ENCODE assay signal across 8 cellular contexts in genomic region chr11:102367364-102367763, GRCh38. TPM values are rescaled to one million over a fixed set of nuclear protein-coding genes. Genes with fewer than 3 reads are reported as not detected.
DNase-seq lines count a peak whose midpoint lies in the region; ATAC-seq and TF ChIP-seq lines count a peak whose summit lies in the region.

No MANE protein-coding gene starts in this region.

- H3K4me1 Mint-ChIP-seq in nephron: no peaks in the 10 kb centered on the region

- H3K27me3 Mint-ChIP-seq in nephron (ENCODE audit: low read depth): no peaks in the 10 kb centered on the region

- H3K4me3 Mint-ChIP-seq in nephron: no peak overlapping the region

- DNase-seq in NOMO-1 treated with DMSO at 0.1 percent for 48 hours (lab: John Stamatoyannopoulos, UW; ENCODE audit: unreplicated experiment) (peak; percentile 25), NOMO-1 treated with dmso at 0.1 percent for 144 hours (lab: John Stamatoyannopoulos, UW; ENCODE audit: unreplicated experiment) (no peak), LHCN-M2 (ENCODE audit: low read depth) (peak; percentile 21), NCI-H187 treated with DMSO at 0.1 percent for 48 hours (lab: John Stamatoyannopoulos, UW) (no peak), HK-2 (ENCODE audit: unreplicated experiment) (no peak)
- DNase-seq in central memory CD4-positive, alpha-beta T cell: peak; percentile 45

- ATAC-seq in HG03520 (IDR thresholded peaks at IDR 0.05; ENCODE audit: unreplicated experiment): no peak

- H3K36me3 Mint-ChIP-seq in nephron (ENCODE audit: low read depth): peaks cover 65% of the 10 kb centered on the region

- H3K27ac Mint-ChIP-seq in nephron: peak overlapping the region in 1 of 3 experiments; percentile 17

- peaks cover 5% of the 10 kb centered on the region for H3K9me3 Mint-ChIP-seq in nephron

- peak in 2 of 3 experiments; percentile 22 to 43 for TF ChIP-seq CTCF in nephron (IDR thresholded peaks at IDR 0.05; ENCODE audit: unreplicated experiment in 3 of 3)

RNA-seq across cellular contexts. Expression of gene BIRC2, which starts 20.4 kb away (rescaled TPM):
- 65.9 and 77.4 TPM in 2 replicates for total RNA-seq in LHCN-M2 (2014; rRNA removed)
- polyA plus RNA-seq in LHCN-M2 (2012): 39.2 TPM

RNA-seq across cellular contexts. Expression of gene BIRC3, which starts 50.1 kb away (rescaled TPM):
- 0.40 and 0.64 TPM in 2 replicates for total RNA-seq in LHCN-M2 (2014; rRNA removed)
- 0.73 TPM for polyA plus RNA-seq in LHCN-M2 (2012)

Comparison
In these comparisons a context has a peak if more than half of its experiments do, and no peak if none do; other contexts are left out.
1. DNase-seq: peak in NOMO-1 treated with DMSO at 0.1 percent for 48 hours (single experiment), LHCN-M2 (single experiment) and central memory CD4-positive, alpha-beta T cell (single experiment); none in NOMO-1 treated with dmso at 0.1 percent for 144 hours (single experiment), NCI-H187 treated with DMSO at 0.1 percent for 48 hours (single experiment) and HK-2 (single experiment).